ENCODE assay signal across 1 cellular context in the genomic region with DNA sequence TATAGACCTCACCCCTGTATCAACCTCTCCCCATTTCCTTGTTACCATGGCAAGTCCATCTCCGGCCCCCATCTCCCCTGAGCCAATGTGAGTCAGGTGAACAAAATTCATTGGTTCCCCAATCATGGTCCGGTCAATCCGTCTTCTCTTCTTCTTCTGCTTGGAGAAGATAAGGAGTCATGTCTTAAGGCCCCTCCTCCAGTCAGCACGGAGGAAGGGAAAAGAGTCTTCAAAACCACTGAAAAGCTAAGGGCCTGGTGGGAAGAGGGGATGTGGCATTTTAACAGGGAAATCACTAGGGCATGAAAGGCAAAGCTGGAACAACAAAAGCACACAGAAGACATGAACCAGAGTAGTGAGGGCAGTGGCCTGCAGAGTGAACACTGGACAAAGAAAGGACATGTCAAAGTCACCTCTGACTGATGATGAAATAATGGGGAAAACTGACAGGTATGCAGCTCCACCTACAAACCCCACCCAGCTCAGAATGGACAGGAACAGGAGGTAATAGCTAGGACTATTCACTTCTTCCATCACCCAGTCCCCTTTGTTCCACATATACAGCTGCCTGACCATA.
TF ChIP-seq lines count a peak whose summit lies in the region.

No MANE protein-coding gene starts in this region.

TF ChIP-seq in K562, 482 proteins besides CTCF, POLR2A, EP300 and RAD21 (continued from another document):
- TF ChIP-seq, protein P1, sequence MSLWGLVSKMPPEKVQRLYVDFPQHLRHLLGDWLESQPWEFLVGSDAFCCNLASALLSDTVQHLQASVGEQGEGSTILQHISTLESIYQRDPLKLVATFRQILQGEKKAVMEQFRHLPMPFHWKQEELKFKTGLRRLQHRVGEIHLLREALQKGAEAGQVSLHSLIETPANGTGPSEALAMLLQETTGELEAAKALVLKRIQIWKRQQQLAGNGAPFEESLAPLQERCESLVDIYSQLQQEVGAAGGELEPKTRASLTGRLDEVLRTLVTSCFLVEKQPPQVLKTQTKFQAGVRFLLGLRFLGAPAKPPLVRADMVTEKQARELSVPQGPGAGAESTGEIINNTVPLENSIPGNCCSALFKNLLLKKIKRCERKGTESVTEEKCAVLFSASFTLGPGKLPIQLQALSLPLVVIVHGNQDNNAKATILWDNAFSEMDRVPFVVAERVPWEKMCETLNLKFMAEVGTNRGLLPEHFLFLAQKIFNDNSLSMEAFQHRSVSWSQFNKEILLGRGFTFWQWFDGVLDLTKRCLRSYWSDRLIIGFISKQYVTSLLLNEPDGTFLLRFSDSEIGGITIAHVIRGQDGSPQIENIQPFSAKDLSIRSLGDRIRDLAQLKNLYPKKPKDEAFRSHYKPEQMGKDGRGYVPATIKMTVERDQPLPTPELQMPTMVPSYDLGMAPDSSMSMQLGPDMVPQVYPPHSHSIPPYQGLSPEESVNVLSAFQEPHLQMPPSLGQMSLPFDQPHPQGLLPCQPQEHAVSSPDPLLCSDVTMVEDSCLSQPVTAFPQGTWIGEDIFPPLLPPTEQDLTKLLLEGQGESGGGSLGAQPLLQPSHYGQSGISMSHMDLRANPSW (CRISPR knock-in tag; IDR thresholded peaks at IDR 0.05) = no peak
- 0 out of 2 replicates have a peak, but pooled peaks have one; percentile 35 for TF ChIP-seq BCOR (IDR thresholded peaks at IDR 0.05)
- no peak for TF ChIP-seq ZNF707 (CRISPR knock-in tag; conservative IDR thresholded peaks at IDR 0.05)
- TF ChIP-seq, protein P2, sequence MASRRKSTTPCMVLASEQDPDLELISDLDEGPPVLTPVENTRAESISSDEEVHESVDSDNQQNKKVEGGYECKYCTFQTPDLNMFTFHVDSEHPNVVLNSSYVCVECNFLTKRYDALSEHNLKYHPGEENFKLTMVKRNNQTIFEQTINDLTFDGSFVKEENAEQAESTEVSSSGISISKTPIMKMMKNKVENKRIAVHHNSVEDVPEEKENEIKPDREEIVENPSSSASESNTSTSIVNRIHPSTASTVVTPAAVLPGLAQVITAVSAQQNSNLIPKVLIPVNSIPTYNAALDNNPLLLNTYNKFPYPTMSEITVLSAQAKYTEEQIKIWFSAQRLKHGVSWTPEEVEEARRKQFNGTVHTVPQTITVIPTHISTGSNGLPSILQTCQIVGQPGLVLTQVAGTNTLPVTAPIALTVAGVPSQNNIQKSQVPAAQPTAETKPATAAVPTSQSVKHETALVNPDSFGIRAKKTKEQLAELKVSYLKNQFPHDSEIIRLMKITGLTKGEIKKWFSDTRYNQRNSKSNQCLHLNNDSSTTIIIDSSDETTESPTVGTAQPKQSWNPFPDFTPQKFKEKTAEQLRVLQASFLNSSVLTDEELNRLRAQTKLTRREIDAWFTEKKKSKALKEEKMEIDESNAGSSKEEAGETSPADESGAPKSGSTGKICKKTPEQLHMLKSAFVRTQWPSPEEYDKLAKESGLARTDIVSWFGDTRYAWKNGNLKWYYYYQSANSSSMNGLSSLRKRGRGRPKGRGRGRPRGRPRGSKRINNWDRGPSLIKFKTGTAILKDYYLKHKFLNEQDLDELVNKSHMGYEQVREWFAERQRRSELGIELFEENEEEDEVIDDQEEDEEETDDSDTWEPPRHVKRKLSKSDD (conservative IDR thresholded peaks at IDR 0.05; ENCODE audit: low read length) = no peak
- no peak for TF ChIP-seq GABPA (tag; conservative IDR thresholded peaks at IDR 0.05; ENCODE audit: low read depth)
- no peak for TF ChIP-seq WHSC1 (IDR thresholded peaks at IDR 0.05; ENCODE audit: low read length)
- no peak for TF ChIP-seq ZNF143 (CRISPR knock-in tag; IDR thresholded peaks at IDR 0.05)
- TF ChIP-seq ZNF24 (IDR thresholded peaks at IDR 0.05) = peak; percentile 31; the same call in 1 of the 2 replicates
- TF ChIP-seq ZNF140 (CRISPR knock-in tag; IDR thresholded peaks at IDR 0.05) = no peak
- 0 out of 2 replicates have a peak, but pooled peaks have one; percentile 20 for TF ChIP-seq NR2C1 (IDR thresholded peaks at IDR 0.05)
- no peak for TF ChIP-seq NR2C1 (tag; IDR thresholded peaks at IDR 0.05)
- TF ChIP-seq, protein P3, sequence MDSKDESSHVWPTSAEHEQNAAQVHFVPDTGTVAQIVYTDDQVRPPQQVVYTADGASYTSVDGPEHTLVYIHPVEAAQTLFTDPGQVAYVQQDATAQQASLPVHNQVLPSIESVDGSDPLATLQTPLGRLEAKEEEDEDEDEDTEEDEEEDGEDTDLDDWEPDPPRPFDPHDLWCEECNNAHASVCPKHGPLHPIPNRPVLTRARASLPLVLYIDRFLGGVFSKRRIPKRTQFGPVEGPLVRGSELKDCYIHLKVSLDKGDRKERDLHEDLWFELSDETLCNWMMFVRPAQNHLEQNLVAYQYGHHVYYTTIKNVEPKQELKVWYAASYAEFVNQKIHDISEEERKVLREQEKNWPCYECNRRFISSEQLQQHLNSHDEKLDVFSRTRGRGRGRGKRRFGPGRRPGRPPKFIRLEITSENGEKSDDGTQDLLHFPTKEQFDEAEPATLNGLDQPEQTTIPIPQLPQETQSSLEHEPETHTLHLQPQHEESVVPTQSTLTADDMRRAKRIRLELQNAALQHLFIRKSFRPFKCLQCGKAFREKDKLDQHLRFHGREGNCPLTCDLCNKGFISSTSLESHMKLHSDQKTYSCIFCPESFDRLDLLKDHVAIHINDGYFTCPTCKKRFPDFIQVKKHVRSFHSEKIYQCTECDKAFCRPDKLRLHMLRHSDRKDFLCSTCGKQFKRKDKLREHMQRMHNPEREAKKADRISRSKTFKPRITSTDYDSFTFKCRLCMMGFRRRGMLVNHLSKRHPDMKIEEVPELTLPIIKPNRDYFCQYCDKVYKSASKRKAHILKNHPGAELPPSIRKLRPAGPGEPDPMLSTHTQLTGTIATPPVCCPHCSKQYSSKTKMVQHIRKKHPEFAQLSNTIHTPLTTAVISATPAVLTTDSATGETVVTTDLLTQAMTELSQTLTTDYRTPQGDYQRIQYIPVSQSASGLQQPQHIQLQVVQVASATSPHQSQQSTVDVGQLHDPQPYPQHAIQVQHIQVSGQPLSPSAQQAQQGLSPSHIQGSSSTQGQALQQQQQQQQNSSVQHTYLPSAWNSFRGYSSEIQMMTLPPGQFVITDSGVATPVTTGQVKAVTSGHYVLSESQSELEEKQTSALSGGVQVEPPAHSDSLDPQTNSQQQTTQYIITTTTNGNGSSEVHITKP (IDR thresholded peaks at IDR 0.05; ENCODE audit: partially characterized antibody) = peak; percentile 36
- peak; percentile 89 for TF ChIP-seq TCF3 (CRISPR knock-in tag; IDR thresholded peaks at IDR 0.05)
- TF ChIP-seq TOE1 (IDR thresholded peaks at IDR 0.05; ENCODE audit: borderline replicate concordance) = peak; percentile 45; the same call in 1 of the 2 replicates
- no peak for TF ChIP-seq TOE1 (CRISPR knock-in tag; IDR thresholded peaks at IDR 0.05; ENCODE audit: borderline replicate concordance, low read depth)
- TF ChIP-seq SMAD2 (IDR thresholded peaks at IDR 0.05; ENCODE audit: low read depth, low read length) = no peak
- TF ChIP-seq CHD4 (IDR thresholded peaks at IDR 0.05; ENCODE audit: insufficient read depth, insufficient replicate concordance, low read depth, low read length, poor library complexity, severe bottlenecking) = no peak
- TF ChIP-seq MAFF (IDR thresholded peaks at IDR 0.05; ENCODE audit: low read length) = no peak
- TF ChIP-seq, protein P4, sequence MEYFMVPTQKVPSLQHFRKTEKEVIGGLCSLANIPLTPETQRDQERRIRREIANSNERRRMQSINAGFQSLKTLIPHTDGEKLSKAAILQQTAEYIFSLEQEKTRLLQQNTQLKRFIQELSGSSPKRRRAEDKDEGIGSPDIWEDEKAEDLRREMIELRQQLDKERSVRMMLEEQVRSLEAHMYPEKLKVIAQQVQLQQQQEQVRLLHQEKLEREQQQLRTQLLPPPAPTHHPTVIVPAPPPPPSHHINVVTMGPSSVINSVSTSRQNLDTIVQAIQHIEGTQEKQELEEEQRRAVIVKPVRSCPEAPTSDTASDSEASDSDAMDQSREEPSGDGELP (CRISPR knock-in tag; IDR thresholded peaks at IDR 0.05; ENCODE audit: borderline replicate concordance) = 0 out of 2 replicates have a peak, but pooled peaks have one; percentile 6
- peak; percentile 95 for TF ChIP-seq ARID1B (IDR thresholded peaks at IDR 0.05)
- TF ChIP-seq HMG20B (CRISPR knock-in tag; IDR thresholded peaks at IDR 0.05) = no peak
- TF ChIP-seq EZH2 (IDR thresholded peaks at IDR 0.05; ENCODE audit: borderline replicate concordance, low read depth, low read length) = no peak
- TF ChIP-seq, protein P5, sequence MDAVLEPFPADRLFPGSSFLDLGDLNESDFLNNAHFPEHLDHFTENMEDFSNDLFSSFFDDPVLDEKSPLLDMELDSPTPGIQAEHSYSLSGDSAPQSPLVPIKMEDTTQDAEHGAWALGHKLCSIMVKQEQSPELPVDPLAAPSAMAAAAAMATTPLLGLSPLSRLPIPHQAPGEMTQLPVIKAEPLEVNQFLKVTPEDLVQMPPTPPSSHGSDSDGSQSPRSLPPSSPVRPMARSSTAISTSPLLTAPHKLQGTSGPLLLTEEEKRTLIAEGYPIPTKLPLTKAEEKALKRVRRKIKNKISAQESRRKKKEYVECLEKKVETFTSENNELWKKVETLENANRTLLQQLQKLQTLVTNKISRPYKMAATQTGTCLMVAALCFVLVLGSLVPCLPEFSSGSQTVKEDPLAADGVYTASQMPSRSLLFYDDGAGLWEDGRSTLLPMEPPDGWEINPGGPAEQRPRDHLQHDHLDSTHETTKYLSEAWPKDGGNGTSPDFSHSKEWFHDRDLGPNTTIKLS (IDR thresholded peaks at IDR 0.05; ENCODE audit: borderline replicate concordance, low read depth) = peak; percentile 68; the same call in 1 of the 2 replicates
- TF ChIP-seq, protein P6, sequence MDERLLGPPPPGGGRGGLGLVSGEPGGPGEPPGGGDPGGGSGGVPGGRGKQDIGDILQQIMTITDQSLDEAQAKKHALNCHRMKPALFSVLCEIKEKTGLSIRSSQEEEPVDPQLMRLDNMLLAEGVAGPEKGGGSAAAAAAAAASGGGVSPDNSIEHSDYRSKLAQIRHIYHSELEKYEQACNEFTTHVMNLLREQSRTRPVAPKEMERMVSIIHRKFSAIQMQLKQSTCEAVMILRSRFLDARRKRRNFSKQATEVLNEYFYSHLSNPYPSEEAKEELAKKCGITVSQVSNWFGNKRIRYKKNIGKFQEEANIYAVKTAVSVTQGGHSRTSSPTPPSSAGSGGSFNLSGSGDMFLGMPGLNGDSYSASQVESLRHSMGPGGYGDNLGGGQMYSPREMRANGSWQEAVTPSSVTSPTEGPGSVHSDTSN (CRISPR knock-in tag; IDR thresholded peaks at IDR 0.05; ENCODE audit: low read depth) = no peak
- TF ChIP-seq, protein P6 (tag; conservative IDR thresholded peaks at IDR 0.05; ENCODE audit: low read depth) = peak; percentile 64
